1 cellular context compared by ENCODE assay signal in genomic region chr5:96703985-96704384, GRCh38.
TF ChIP-seq lines count a peak whose summit lies in the region.

No MANE protein-coding gene starts in this region.

TF ChIP-seq in GM12878, 131 proteins besides CTCF, POLR2A, EP300 and RAD21 (continued from another document):
- no peak for TF ChIP-seq NR2C2 (IDR thresholded peaks at IDR 0.05; ENCODE audit: borderline replicate concordance, control insufficient read depth, insufficient read length, low read depth)
- no peak for TF ChIP-seq SP1 (IDR thresholded peaks at IDR 0.05; ENCODE audit: low read depth, low read length)
- no peak for TF ChIP-seq PBX3 (IDR thresholded peaks at IDR 0.05; ENCODE audit: insufficient replicate concordance, low read depth, low read length)
- TF ChIP-seq DPF2 (IDR thresholded peaks at IDR 0.05), result no peak
- no peak for TF ChIP-seq MAX (IDR thresholded peaks at IDR 0.05; ENCODE audit: low read depth, low read length)
